ENCODE assay signal across 21 cellular contexts in genomic region chr15:39588531-39589192, GRCh38. TPM values are rescaled to one million over a fixed set of nuclear protein-coding genes. Genes with fewer than 3 reads are reported as not detected.
DNase-seq lines count a peak whose midpoint lies in the region; ATAC-seq, FAIRE-seq and TF ChIP-seq lines count a peak whose summit lies in the region.
"Had no signal": no experiment of that assay in that cellular context is flagged by ENCODE, and none has a peak within 500 bp of the region (broad histone marks: within the 10 kb centered on the region; RNA-seq: fewer than 3 reads in every experiment).

No MANE protein-coding gene starts in this region.

- H2BK120ac ChIP-seq in H1 (replicated peaks; ENCODE audit: low read depth, low read length): no peak overlapping the region

- in situ Hi-C loops in mammary epithelial cell (cut with MboI; ENCODE audit: low sequenced_read_pairs in 2 of 2) (loop anchor here (10.0 to 25.0 kb wide), 2 partner anchors 166 to 876 kb away; no protein-coding TSS in a partner anchor), HepG2 (cut with HindIII; ENCODE audit: extremely low pct_ligation_motif_present, low pct_unique_long_range_greater_than_20kb) (loop anchor here (10.0 kb wide), 3 partner anchors 154 to 774 kb away; no protein-coding TSS in a partner anchor)

- TSS peak; percentile 2 for BruUV-seq in mammary epithelial cell (replicated peaks; lab: Mats Ljungman, UMichigan)
- no TSS peak for BruUV-seq in HepG2 (replicated peaks; lab: Mats Ljungman, UMichigan)

- no peak overlapping the region for H3K14ac ChIP-seq in H1 (ENCODE audit: insufficient read length)

- H3K4me1 Mint-ChIP-seq in glutamatergic neuron (ENCODE audit: low read depth, unreplicated experiment): peaks cover 14% of the 10 kb centered on the region
- H3K4me1 Mint-ChIP-seq: CD4-positive, CD25-positive, alpha-beta regulatory T cell had no signal

- H4K91ac ChIP-seq in H1 (replicated peaks; ENCODE audit: insufficient read length, low read length): no peak overlapping the region

- H4K5ac ChIP-seq in H1 (ENCODE audit: insufficient read length, low read depth, low read length): no peak overlapping the region

- H3K4me2 ChIP-seq in mammary epithelial cell (ENCODE audit: insufficient read depth, low read depth, low read length): peak overlapping the region; percentile 26
- no peak overlapping the region for H3K4me2 ChIP-seq in H1 (ENCODE audit: insufficient read depth in 1 of 2, low read depth in 2 of 2, low read length in 2 of 2)
- no peak overlapping the region for H3K4me2 ChIP-seq in HepG2 (ENCODE audit: low read depth, low read length)
- H3K4me2 ChIP-seq: hepatocyte had no signal

- no peak overlapping the region for H3K9ac ChIP-seq in mammary epithelial cell (ENCODE audit: insufficient read depth, low read length)
- H3K9ac ChIP-seq in H1 (replicated peaks in 1 of 4; ENCODE audit: extremely low read depth in 1 of 4, low read depth in 3 of 4, low read length in 3 of 4): no peak overlapping the region
- H3K9ac ChIP-seq in HepG2 (ENCODE audit: insufficient read depth, low read depth, low read length): no peak overlapping the region

- CTCF ChIA-PET in mammary epithelial cell (lab: Charles Lee; ENCODE audit: low non-redundant PET) (no interaction called here), H1 (lab: Charles Lee; ENCODE audit: partially characterized antibody) (no interaction called here), HepG2 (lab: Yijun Ruan, JAX; ENCODE audit: low intra/inter-chr PET ratio, low total read pairs) (no interaction called here)

- H3K27me3 ChIP-seq in mammary epithelial cell (ENCODE audit: insufficient read depth, low read length): no peaks in the 10 kb centered on the region
- H3K27me3 ChIP-seq in breast epithelium: no peaks in the 10 kb centered on the region
- no peaks in the 10 kb centered on the region for H3K27me3 ChIP-seq in H1 (replicated peaks in 1 of 4; ENCODE audit: control insufficient read depth in 3 of 4, extremely low read depth in 1 of 4, insufficient read depth in 3 of 4, low read length in 3 of 4)
- H3K27me3 ChIP-seq in HepG2 (ENCODE audit: control insufficient read depth in 1 of 2, insufficient read depth in 2 of 2, low read length in 2 of 2): no peaks in the 10 kb centered on the region
- H3K27me3 ChIP-seq: hepatocyte, thyroid gland had no signal

- H3K4ac ChIP-seq in H1 (replicated peaks; ENCODE audit: insufficient read length, low read depth, low read length): no peak overlapping the region

- POLR2A ChIA-PET in H1 (lab: Charles Lee; ENCODE audit: partially characterized antibody): interaction anchor here (2.1 to 16.2 kb wide), 2 partner anchors 7 to 10 kb away, joined by 7 to 117 read pairs; partner anchors contain the start of gene THBS1
- POLR2A ChIA-PET in HepG2 (lab: Yijun Ruan, JAX): no interaction called here

- H3K18ac ChIP-seq in H1 (ENCODE audit: extremely low read depth, low read length): no peak overlapping the region

- no peaks in the 10 kb centered on the region for H3K27me3 Mint-ChIP-seq in glutamatergic neuron (ENCODE audit: unreplicated experiment)

- TF ChIP-seq EP300 in H1 (IDR thresholded peaks at IDR 0.05; ENCODE audit: borderline replicate concordance in 1 of 2, low read depth in 2 of 2, low read length in 2 of 2) (no peak), HepG2 (IDR thresholded peaks at IDR 0.05; ENCODE audit: low read depth in 2 of 2, low read length in 2 of 2) (no peak), HepG2 (CRISPR knock-in tag; IDR thresholded peaks at IDR 0.05; ENCODE audit: borderline replicate concordance) (no peak)

- no peak for TF ChIP-seq CTCF in mammary epithelial cell (conservative IDR thresholded peaks at IDR 0.05 in 1 of 2, IDR thresholded peaks at IDR 0.05 in 1 of 2; ENCODE audit: extremely low read depth in 1 of 2, insufficient read depth in 1 of 2, low read depth in 1 of 2, low read length in 2 of 2)
- TF ChIP-seq CTCF in breast epithelium (IDR thresholded peaks at IDR 0.05): no peak
- TF ChIP-seq CTCF in H1 (IDR thresholded peaks at IDR 0.05; ENCODE audit: control extremely low read depth in 1 of 3, insufficient read depth in 1 of 3, low read depth in 1 of 3, low read length in 3 of 3): no peak
- no peak for TF ChIP-seq CTCF in HepG2 (CRISPR knock-in tag; IDR thresholded peaks at IDR 0.05)
- no peak for TF ChIP-seq CTCF in glutamatergic neuron (IDR thresholded peaks at IDR 0.05; ENCODE audit: partially characterized antibody, unreplicated experiment)

- H3K27ac ChIP-seq in mammary epithelial cell (ENCODE audit: insufficient read depth, low read depth, low read length) (no peak overlapping the region), breast epithelium (peak overlapping the region in 1 of 2 donors; percentile 57), H1 (ENCODE audit: low read depth, low read length) (no peak overlapping the region), HepG2 (ENCODE audit: extremely low read length, insufficient read depth, low read length) (no peak overlapping the region)
- H3K27ac ChIP-seq: hepatocyte, thyroid gland had no signal

- H3K27ac Mint-ChIP-seq in glutamatergic neuron (ENCODE audit: unreplicated experiment): no peak overlapping the region
- H3K27ac Mint-ChIP-seq: activated CD4-positive, alpha-beta T cell treated with anti-CD3 and anti-CD28 coated beads, Interleukin-2, amount 10 ng/mL, durations not matched to agents 24 days and 14 days; CD4-positive, CD25-positive, alpha-beta regulatory T cell had no signal

- no peak for FAIRE-seq in H1 (lab: Jason Lieb, UNC)
- FAIRE-seq in HepG2 (lab: Jason Lieb, UNC): no peak
- FAIRE-seq: GM18507, TTC549 had no signal

- H3K9me3 Mint-ChIP-seq in glutamatergic neuron (ENCODE audit: unreplicated experiment): peaks cover 2% of the 10 kb centered on the region
- H3K9me3 Mint-ChIP-seq: activated CD4-positive, alpha-beta T cell treated with anti-CD3 and anti-CD28 coated beads, Interleukin-2, amount 10 ng/mL, durations not matched to agents 24 days and 14 days; CD4-positive, CD25-positive, alpha-beta regulatory T cell; neural crest cell had no signal

- intact Hi-C loops in mammary epithelial cell (cut with micrococcal nuclease) (no loop called here), breast epithelium (cut with DNase I; ENCODE audit: low total_unique reads) (loop anchor here (2.0 kb wide), 1 partner anchor 18 kb away; no protein-coding TSS in a partner anchor), HepG2 (cut with micrococcal nuclease; ENCODE audit: unreplicated experiment) (no loop called here)

- H2AK5ac ChIP-seq in H1 (ENCODE audit: low read depth, low read length): no peak overlapping the region

- no peak overlapping the region for H3K4me3 Mint-ChIP-seq in glutamatergic neuron (ENCODE audit: unreplicated experiment)
- H3K4me3 Mint-ChIP-seq: activated CD4-positive, alpha-beta T cell treated with anti-CD3 and anti-CD28 coated beads, Interleukin-2, amount 10 ng/mL, durations not matched to agents 24 days and 14 days; CD4-positive, CD25-positive, alpha-beta regulatory T cell; neural crest cell had no signal

- 75% methylated on average over 13 of the region's 13 CpGs for WGBS in mammary epithelial cell (ENCODE audit: low coverage, missing lambda C conversion rate)
- 93% methylated on average over 13 of the region's 13 CpGs; no CpG with 5 or more reads in 1 of the 2 experiments for WGBS in H1 (ENCODE audit: extremely low coverage in 1 of 2, insufficient coverage in 1 of 2, insufficient read length in 1 of 2, insufficient replicate concordance in 2 of 2, low coverage in 1 of 2, low lambda C conversion rate in 2 of 2, missing lambda C conversion rate in 1 of 2), 2 experiments
- 95% methylated on average over 11 of the region's 13 CpGs for WGBS in HepG2 (ENCODE audit: low lambda C conversion rate)

- no peak overlapping the region for H2BK5ac ChIP-seq in H1 (ENCODE audit: low read depth, low read length)

- TF ChIP-seq POLR2A in breast epithelium (IDR thresholded peaks at IDR 0.05): no peak
- TF ChIP-seq POLR2A in H1 (IDR thresholded peaks at IDR 0.05; ENCODE audit: control extremely low read depth in 1 of 2, low read depth in 2 of 2, low read length in 2 of 2): peak; percentile 70 to 87; a peak in 2 of 3 replicates
- TF ChIP-seq POLR2A in HepG2 (IDR thresholded peaks at IDR 0.05; ENCODE audit: insufficient read depth in 1 of 2, low read depth in 2 of 2, low read length in 2 of 2): no peak

- H3K36me3 ChIP-seq in mammary epithelial cell (ENCODE audit: insufficient read depth, low read length) (peaks cover 92% of the 10 kb centered on the region), breast epithelium (peaks cover 4% of the 10 kb centered on the region), H1 (ENCODE audit: control insufficient read depth in 2 of 4, insufficient read depth in 4 of 4, low read length in 3 of 4) (peaks cover 60 to 99% (median 93%) of the 10 kb centered on the region in 4 experiments), HepG2 (replicated peaks in 1 of 2; ENCODE audit: control insufficient read depth in 1 of 2, insufficient read depth in 2 of 2, low read length in 2 of 2) (peaks cover 49 to 97% of the 10 kb centered on the region in 2 experiments)

- H2BK20ac ChIP-seq in H1 (ENCODE audit: low read length): no peak overlapping the region

- no peaks in the 10 kb centered on the region for H3K9me3 ChIP-seq in mammary epithelial cell (replicated peaks; ENCODE audit: insufficient read depth, low read length)
- no peaks in the 10 kb centered on the region for H3K9me3 ChIP-seq in breast epithelium
- H3K9me3 ChIP-seq in H1 (ENCODE audit: insufficient read depth in 2 of 2, low read depth in 1 of 2, low read length in 1 of 2): no peaks in the 10 kb centered on the region
- no peaks in the 10 kb centered on the region for H3K9me3 ChIP-seq in HepG2 (ENCODE audit: low read length)
- H3K9me3 ChIP-seq: thyroid gland had no signal

- H2AFZ ChIP-seq in mammary epithelial cell (ENCODE audit: low read depth, low read length) (no peak overlapping the region), H1 (ENCODE audit: low read length) (no peak overlapping the region), HepG2 (ENCODE audit: low read length) (no peak overlapping the region)
- H2AFZ ChIP-seq: hepatocyte had no signal

- no peak overlapping the region for H3K23ac ChIP-seq in H1 (ENCODE audit: insufficient read length)

- no peak overlapping the region for H2BK12ac ChIP-seq in H1 (ENCODE audit: low read depth, low read length)

- H3K4me1 ChIP-seq in mammary epithelial cell (ENCODE audit: insufficient read depth, low read length) (peaks cover 38% of the 10 kb centered on the region), breast epithelium (peaks cover 7 to 9% of the 10 kb centered on the region in 2 donors), H1 (replicated peaks in 1 of 4; ENCODE audit: control insufficient read depth in 3 of 4, insufficient read depth in 4 of 4, low read length in 3 of 4) (peaks cover 0 to 1% (median 0%) of the 10 kb centered on the region in 4 experiments; a peak in 2 of 7 replicates), HepG2 (ENCODE audit: insufficient read depth, low read length) (peaks cover 34% of the 10 kb centered on the region)
- H3K4me1 ChIP-seq: thyroid gland had no signal

- DNase-seq in mammary epithelial cell: peak; percentile 24
- DNase-seq in breast epithelium (ENCODE audit: low spot score in 2 of 2): no peak
- DNase-seq in H1 (ENCODE audit: low read depth in 1 of 2, low spot score in 2 of 2): no peak
- peak; percentile 37 for DNase-seq in glomerular endothelial cell (ENCODE audit: extremely low read depth, low read depth, low spot score)
- no peak for DNase-seq in HepG2 (ENCODE audit: low spot score)
- no peak for DNase-seq in AG08396 (ENCODE audit: low spot score)
- no peak for DNase-seq in glutamatergic neuron
- DNase-seq: 8988T; activated CD4-positive, alpha-beta T cell treated with anti-CD3 and anti-CD28 coated beads, Interleukin-2, amount 10 ng/mL, durations not matched to agents 24 days and 14 days; activated naive CD4-positive, alpha-beta T cell; CD4-positive, CD25-positive, alpha-beta regulatory T cell; GOT3; NCI-H1436 treated with DMSO at 0.1 percent for 48 hours; NCI-H2171; NCI-H748 treated with DMSO at 0.1 percent for 48 hours; thyroid gland had no signal

- H3K36me3 Mint-ChIP-seq in glutamatergic neuron (ENCODE audit: unreplicated experiment): no peaks in the 10 kb centered on the region
- H3K36me3 Mint-ChIP-seq: CD4-positive, CD25-positive, alpha-beta regulatory T cell had no signal

- TF ChIP-seq RAD21 in H1 (IDR thresholded peaks at IDR 0.05 in 1 of 2, conservative IDR thresholded peaks at IDR 0.05 in 1 of 2; ENCODE audit: low read depth in 2 of 2, low read length in 2 of 2) (no peak), HepG2 (CRISPR knock-in tag; IDR thresholded peaks at IDR 0.05) (no peak)

- H3K4me3 ChIP-seq in mammary epithelial cell (replicated peaks in 1 of 3; ENCODE audit: insufficient read depth in 1 of 3, low read depth in 2 of 3, low read length in 3 of 3) (peak overlapping the region in 1 of 3 experiments; percentile 2), breast epithelium (peak overlapping the region in 1 of 3 donors; percentile 88), H1 (ENCODE audit: extremely low read depth in 1 of 4, insufficient read depth in 2 of 4, low read depth in 3 of 4, low read length in 4 of 4) (no peak overlapping the region), HepG2 (replicated peaks in 1 of 3; ENCODE audit: insufficient read depth in 1 of 3, low read depth in 2 of 3, low read length in 3 of 3) (no peak overlapping the region)
- H3K4me3 ChIP-seq: hepatocyte, thyroid gland had no signal

- no peaks in the 10 kb centered on the region for H3K79me1 ChIP-seq in H1 (ENCODE audit: low read depth, low read length)

- dilution Hi-C loops in mammary epithelial cell (cut with HindIII; ENCODE audit: low sequenced_read_pairs): no loop called here

- ATAC-seq in HepG2: no peak
- no peak for ATAC-seq in GM19035 (IDR thresholded peaks at IDR 0.05; ENCODE audit: unreplicated experiment)

- peaks cover 88% of the 10 kb centered on the region for H3K79me2 ChIP-seq in mammary epithelial cell (ENCODE audit: insufficient read depth, low read length)
- no peaks in the 10 kb centered on the region for H3K79me2 ChIP-seq in H1 (ENCODE audit: control insufficient read depth in 1 of 2, insufficient read depth in 2 of 2, low read length in 2 of 2)
- no peaks in the 10 kb centered on the region for H3K79me2 ChIP-seq in HepG2 (ENCODE audit: insufficient read depth, low read length)

- no peaks in the 10 kb centered on the region for H3K23me2 ChIP-seq in H1 (ENCODE audit: low read depth, low read length)

- H4K8ac ChIP-seq in H1 (ENCODE audit: extremely low read depth, insufficient read depth, low read length): no peak overlapping the region

- no peak overlapping the region for H2BK15ac ChIP-seq in H1 (ENCODE audit: low read length)

- H3K56ac ChIP-seq in H1 (replicated peaks; ENCODE audit: insufficient read length, low read depth, low read length): no peak overlapping the region

- H4K20me1 ChIP-seq in mammary epithelial cell (ENCODE audit: insufficient read depth, low read length): peaks cover 46% of the 10 kb centered on the region
- H4K20me1 ChIP-seq in H1 (replicated peaks in 1 of 2; ENCODE audit: control insufficient read depth in 1 of 2, insufficient read depth in 2 of 2, low read length in 2 of 2): peaks cover 0 to 2% of the 10 kb centered on the region in 2 experiments
- H4K20me1 ChIP-seq in HepG2 (ENCODE audit: insufficient read depth, low read length): no peaks in the 10 kb centered on the region; the same call in 1 of the 2 replicates

RNA-seq across cellular contexts. Expression of gene THBS1, which starts 7.8 kb away (rescaled TPM):
- total RNA-seq in mammary epithelial cell (over 10,000 TPM in 1 of 2 donors, 1,000 to 10,000 TPM in 1; 3,517 to 11,760 TPM), breast epithelium (100 to 1,000 TPM; 106 to 623 (median 386) TPM), glomerular endothelial cell (2,289 and 4,309 TPM in 2 replicates), HepG2 (2016; rRNA removed; fragmentation: Illumina TruSeq; extraction: Trizol) (35.6 and 67.1 TPM in 2 replicates), glutamatergic neuron (ENCODE audit: unreplicated experiment) (0.83 TPM)
- polyA plus RNA-seq in mammary epithelial cell (909 TPM), H1 (2011; rRNA removed) (10.3 and 21.7 TPM in 2 replicates), HepG2 (2011; rRNA removed) (54.7 and 64.6 TPM in 2 replicates)
- 7,367 TPM for polyA minus RNA-seq in mammary epithelial cell
- total RNA-seq in H1 (2021; fragmentation: NEBNext Ultra II Directional; extraction: Animal tissue kit (Norgen Biotek cat#: 25700)): 63.3 and 66.7 TPM in 2 replicates
- polyA plus RNA-seq in H1 (2011; cell fraction: cytosol; rRNA removed): 10.6 TPM
- polyA plus RNA-seq in H1 (2011; cell fraction: nucleus; rRNA removed): 92.0 TPM
- 14.3 to 28.9 TPM (median 22.0 TPM) in 4 replicates for polyA plus RNA-seq in H1 (2012, experiment 1 of 2)
- 1.6 TPM for polyA plus RNA-seq in H1 (2012, experiment 2 of 2)
- 19.2 TPM for polyA plus RNA-seq in H1 (2013, experiment 1 of 2)
- 20.2 TPM for polyA plus RNA-seq in H1 (2013, experiment 2 of 2)
- 87.9 and 131 TPM in 2 replicates for polyA minus RNA-seq in H1 (2011; rRNA and poly(A)+ RNA removed)
- polyA minus RNA-seq in H1 (2011; cell fraction: cytosol; rRNA and poly(A)+ RNA removed): 100 TPM
- 293 TPM for polyA minus RNA-seq in H1 (2011; cell fraction: nucleus; rRNA and poly(A)+ RNA removed)
- total RNA-seq in HepG2 (2016; cell fraction: cytosol; rRNA removed; fragmentation: Illumina TruSeq; extraction: Trizol; ENCODE audit: low read depth): 10.4 and 13.6 TPM in 2 replicates
- total RNA-seq in HepG2 (2016; cell fraction: insoluble cytoplasmic fraction; rRNA removed; fragmentation: Illumina TruSeq; extraction: Trizol): 31.2 and 67.2 TPM in 2 replicates
- total RNA-seq in HepG2 (2016; cell fraction: membrane; rRNA removed; fragmentation: Illumina TruSeq; extraction: Trizol): 12.7 and 15.5 TPM in 2 replicates
- 154 and 191 TPM in 2 replicates for total RNA-seq in HepG2 (2016; cell fraction: nucleus; rRNA removed; fragmentation: Illumina TruSeq; extraction: Trizol)
- 18.4 and 18.6 TPM in 2 replicates for polyA plus RNA-seq in HepG2 (2011; cell fraction: cytosol; rRNA removed)
- polyA plus RNA-seq in HepG2 (2011; cell fraction: nucleus; rRNA removed): 258 and 353 TPM in 2 replicates
- 14.5 and 32.8 TPM in 2 replicates for polyA plus RNA-seq in HepG2 (2012)
- polyA plus RNA-seq in HepG2 (2016; cell fraction: cytosol; fragmentation: Illumina TruSeq; extraction: Trizol; ENCODE audit: low read depth): 1.0 and 1.3 TPM in 2 replicates
- 13.5 and 17.7 TPM in 2 replicates for polyA plus RNA-seq in HepG2 (2016; cell fraction: insoluble cytoplasmic fraction; fragmentation: Illumina TruSeq; extraction: Trizol; ENCODE audit: low read depth)
- 1.9 and 2.6 TPM in 2 replicates for polyA plus RNA-seq in HepG2 (2016; cell fraction: membrane; fragmentation: Illumina TruSeq; extraction: Trizol; ENCODE audit: low read depth)
- 147 and 163 TPM in 2 replicates for polyA plus RNA-seq in HepG2 (2016; cell fraction: nucleus; fragmentation: Illumina TruSeq; extraction: Trizol; ENCODE audit: insufficient read depth, low read depth)
- 15.2 and 310 TPM in 2 replicates for polyA minus RNA-seq in HepG2 (2011; rRNA and poly(A)+ RNA removed; ENCODE audit: low replicate concordance)
- 142 and 165 TPM in 2 replicates for polyA minus RNA-seq in HepG2 (2011; cell fraction: cytosol; rRNA and poly(A)+ RNA removed)
- 395 and 466 TPM in 2 replicates for polyA minus RNA-seq in HepG2 (2011; cell fraction: nucleus; rRNA and poly(A)+ RNA removed)

Comparison
In these comparisons a context has a peak if more than half of its experiments do, and no peak if none do; other contexts are left out.
1. DNase-seq: peak in mammary epithelial cell (single experiment) and glomerular endothelial cell (single experiment); none in breast epithelium (0 of 2), H1 (0 of 2), HepG2 (single experiment), AG08396 (single experiment) and glutamatergic neuron (single experiment).
2. POLR2A ChIP-seq: peak in H1 (2 of 2); none in breast epithelium (single experiment) and HepG2 (0 of 2).